Comparison of ENCODE assay signal across 1 cellular context in genomic region chr1:6497215-6497866, GRCh38.
A peak's percentile ranks its signal among the peaks of the same experiment; 100 is the strongest.
TF ChIP-seq lines count a peak whose summit lies in the region.

No MANE protein-coding gene starts in this region.

TF ChIP-seq in K562, 482 proteins besides CTCF, POLR2A, EP300 and RAD21:
- TF ChIP-seq POLR2B (IDR thresholded peaks at IDR 0.05; ENCODE audit: low read depth, partially characterized antibody) (no peak), VEZF1 (CRISPR knock-in tag; IDR thresholded peaks at IDR 0.05) (peak; percentile 57), HNRNPLL (IDR thresholded peaks at IDR 0.05; ENCODE audit: low read depth, low read length, poor library complexity, severe bottlenecking) (no peak), ZNF224 (CRISPR knock-in tag; IDR thresholded peaks at IDR 0.05) (no peak), PRDM10 (IDR thresholded peaks at IDR 0.05; ENCODE audit: partially characterized antibody) (peak; percentile 68), ZBTB7A (IDR thresholded peaks at IDR 0.05; ENCODE audit: borderline replicate concordance, control insufficient read depth, low read depth, low read length) (no peak), RFX1 (IDR thresholded peaks at IDR 0.05) (peak; percentile 92), CHD4 (IDR thresholded peaks at IDR 0.05; ENCODE audit: insufficient read depth, insufficient replicate concordance, low read depth, low read length, poor library complexity, severe bottlenecking) (no peak), NRF1 (conservative IDR thresholded peaks at IDR 0.05 in 1 of 2, IDR thresholded peaks at IDR 0.05 in 1 of 2) (peak; percentile 44 to 52; a peak in 2 of 4 replicates), EZH2 (IDR thresholded peaks at IDR 0.05; ENCODE audit: borderline replicate concordance, low read depth, low read length) (0 out of 2 replicates have a peak, but pooled peaks have one; percentile 64), MXI1 (IDR thresholded peaks at IDR 0.05; ENCODE audit: low read depth, low read length) (no peak), ZZZ3 (IDR thresholded peaks at IDR 0.05) (no peak), NR2F6 (CRISPR knock-in tag; IDR thresholded peaks at IDR 0.05) (no peak), ZNF143 (CRISPR knock-in tag; IDR thresholded peaks at IDR 0.05) (no peak), CXXC5 (CRISPR knock-in tag; IDR thresholded peaks at IDR 0.05) (0 out of 2 replicates have a peak, but pooled peaks have one; percentile 28), MED1 (CRISPR knock-in tag; IDR thresholded peaks at IDR 0.05; ENCODE audit: borderline replicate concordance) (no peak), TGIF2 (CRISPR knock-in tag; IDR thresholded peaks at IDR 0.05) (no peak), ZSCAN32 (CRISPR knock-in tag; IDR thresholded peaks at IDR 0.05) (no peak), ZBTB40 (IDR thresholded peaks at IDR 0.05) (peak; percentile 88), ZBTB40 (CRISPR knock-in tag; IDR thresholded peaks at IDR 0.05) (peak; percentile 92), ZNF764 (CRISPR knock-in tag; IDR thresholded peaks at IDR 0.05; ENCODE audit: low read depth) (no peak), ZC3H8 (IDR thresholded peaks at IDR 0.05) (no peak), TRIM28 (IDR thresholded peaks at IDR 0.05) (no peak), ZKSCAN8 (CRISPR knock-in tag; IDR thresholded peaks at IDR 0.05) (no peak), ZNF695 (CRISPR knock-in tag; IDR thresholded peaks at IDR 0.05) (no peak), NKRF (IDR thresholded peaks at IDR 0.05; ENCODE audit: borderline replicate concordance) (no peak)
TF ChIP-seq in K562: peak in this region for 7.
